In the genomic region with DNA sequence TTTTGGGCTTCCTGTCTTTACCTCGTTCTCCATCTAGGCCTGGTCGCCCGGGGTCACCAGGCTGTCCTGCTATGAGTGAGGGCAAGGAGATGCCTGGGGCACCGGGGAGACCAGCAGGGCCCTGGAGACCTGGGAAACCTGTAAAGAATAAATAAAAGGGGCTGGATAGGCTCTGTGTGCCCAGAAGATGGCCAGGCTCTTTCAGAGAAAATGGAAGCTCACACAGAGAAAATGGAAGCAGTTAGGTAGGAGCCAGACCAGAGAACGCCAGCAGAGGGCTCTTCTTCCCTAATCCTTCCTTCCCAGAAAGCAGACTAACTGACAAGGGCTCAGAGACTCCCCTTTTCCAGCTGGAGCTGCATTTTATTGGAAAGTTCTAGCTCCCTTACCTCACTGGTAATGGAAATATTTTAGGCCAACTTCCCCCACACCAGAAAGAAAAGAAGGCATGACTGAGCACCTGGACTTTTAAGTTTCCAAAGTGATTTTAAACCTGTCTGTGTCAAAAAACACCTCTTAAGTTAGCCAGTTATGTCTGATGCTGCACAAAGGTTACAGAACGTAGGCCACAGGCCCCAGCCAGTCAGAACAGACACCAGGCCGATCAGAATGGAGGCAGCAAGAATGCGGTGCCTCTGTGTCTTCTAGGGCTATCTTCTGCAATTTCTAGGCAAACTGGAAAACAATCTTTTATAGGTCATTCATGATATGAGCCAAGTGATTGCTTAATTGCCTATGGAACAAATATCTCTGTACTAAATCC, we compare ENCODE assay signal across 8 cellular contexts.
DNase-seq lines count a peak whose midpoint lies in the region; ATAC-seq lines count a peak whose summit lies in the region.

No MANE protein-coding gene starts in this region.

- ATAC-seq in GM21381 (IDR thresholded peaks at IDR 0.05; ENCODE audit: unreplicated experiment) (no peak), HG03139 (IDR thresholded peaks at IDR 0.05; ENCODE audit: unreplicated experiment) (no peak)

- H3K9me3 Mint-ChIP-seq in activated CD4-positive, alpha-beta T cell treated with anti-CD3 and anti-CD28 coated beads, Interleukin-2, amount 10 ng/mL, durations not matched to agents 24 days and 14 days, result no peaks in the 10 kb centered on the region

- H3K27ac Mint-ChIP-seq in activated CD4-positive, alpha-beta T cell treated with anti-CD3 and anti-CD28 coated beads, Interleukin-2, amount 10 ng/mL, durations not matched to agents 24 days and 14 days, result no peak overlapping the region

- H3K4me3 Mint-ChIP-seq in activated CD4-positive, alpha-beta T cell treated with anti-CD3 and anti-CD28 coated beads, Interleukin-2, amount 10 ng/mL, durations not matched to agents 24 days and 14 days, result no peak overlapping the region

- intact Hi-C loops in activated CD4-positive, alpha-beta T cell treated with anti-CD3 and anti-CD28 coated beads, Interleukin-2, amount 10 ng/mL, durations not matched to agents 24 days and 14 days (cut with micrococcal nuclease), result no loop called here

- H3K36me3 Mint-ChIP-seq in activated CD4-positive, alpha-beta T cell treated with anti-CD3 and anti-CD28 coated beads, Interleukin-2, amount 10 ng/mL, durations not matched to agents 24 days and 14 days (ENCODE audit: low read depth), result no peaks in the 10 kb centered on the region

- H3K4me1 Mint-ChIP-seq in activated CD4-positive, alpha-beta T cell treated with anti-CD3 and anti-CD28 coated beads, Interleukin-2, amount 10 ng/mL, durations not matched to agents 24 days and 14 days, result no peaks in the 10 kb centered on the region

- DNase-seq in COR-L47 (lab: John Stamatoyannopoulos, UW), result peak; percentile 2
- peak; percentile 22 for DNase-seq in HPDE6-E6E7 (ENCODE audit: extremely low spot score)
- DNase-seq in SK-N-DZ (ENCODE audit: low spot score), result peak; percentile 10
- DNase-seq in islet precursor cell, result peak; percentile 70
- DNase-seq in activated CD4-positive, alpha-beta T cell treated with anti-CD3 and anti-CD28 coated beads, Interleukin-2, amount 10 ng/mL, durations not matched to agents 24 days and 14 days, result no peak
- DNase-seq in activated naive CD4-positive, alpha-beta T cell treated with anti-CD3 and anti-CD28 coated beads, Interleukin-2, amount 50 U/mL, for 16 hours, result no peak

- H3K27me3 Mint-ChIP-seq in activated CD4-positive, alpha-beta T cell treated with anti-CD3 and anti-CD28 coated beads, Interleukin-2, amount 10 ng/mL, durations not matched to agents 24 days and 14 days, result no peaks in the 10 kb centered on the region

Comparison
In these comparisons a context has a peak if more than half of its experiments do, and no peak if none do; other contexts are left out.
1. DNase-seq: peak in COR-L47 (single experiment), HPDE6-E6E7 (single experiment), SK-N-DZ (single experiment) and islet precursor cell (single experiment); none in activated CD4-positive, alpha-beta T cell treated with anti-CD3 and anti-CD28 coated beads, Interleukin-2, amount 10 ng/mL, durations not matched to agents 24 days and 14 days (single experiment) and activated naive CD4-positive, alpha-beta T cell treated with anti-CD3 and anti-CD28 coated beads, Interleukin-2, amount 50 U/mL, for 16 hours (single experiment).